In genomic region chr18:63366270-63366990, GRCh38 we compare ENCODE assay signal across 9 cellular contexts. TPM values are rescaled to one million over a fixed set of nuclear protein-coding genes. Genes with fewer than 3 reads are reported as not detected.
DNase-seq lines count a peak whose midpoint lies in the region; ATAC-seq, FAIRE-seq and TF ChIP-seq lines count a peak whose summit lies in the region.
"Had no signal": no experiment of that assay in that cellular context is flagged by ENCODE, and none has a peak within 500 bp of the region (broad histone marks: within the 10 kb centered on the region; RNA-seq: fewer than 3 reads in every experiment).

No MANE protein-coding gene starts in this region.

- peak overlapping the region; percentile 66 to 94 for H3K4me2 ChIP-seq in H1 (ENCODE audit: insufficient read depth in 1 of 2, low read depth in 2 of 2, low read length in 2 of 2)

- peak in 1 of 2 experiments; percentile 47; a peak in 1 of 3 replicates for TF ChIP-seq POLR2A in H1 (IDR thresholded peaks at IDR 0.05; ENCODE audit: control extremely low read depth in 1 of 2, low read depth in 2 of 2, low read length in 2 of 2)

- H3K9ac ChIP-seq in H1 (replicated peaks in 1 of 4; ENCODE audit: extremely low read depth in 1 of 4, low read depth in 3 of 4, low read length in 3 of 4), result peak overlapping the region; percentile 61 to 94 (median 70)

- H3K9me3 ChIP-seq in H1 (ENCODE audit: insufficient read depth in 2 of 2, low read depth in 1 of 2, low read length in 1 of 2), result peaks cover 5 to 8% of the 10 kb centered on the region in 2 experiments

- H3K36me3 Mint-ChIP-seq in mesothelial cell of epicardium, result peaks cover 15% of the 10 kb centered on the region

- peaks cover 9% of the 10 kb centered on the region for H3K9me3 Mint-ChIP-seq in mesothelial cell of epicardium

- peak overlapping the region; percentile 50; the same call in 1 of the 2 replicates for H2AFZ ChIP-seq in H1 (ENCODE audit: low read length)

- no peak overlapping the region for H4K5ac ChIP-seq in H1 (ENCODE audit: insufficient read length, low read depth, low read length)

- DNase-seq in NCI-H2081 (lab: John Stamatoyannopoulos, UW) (peak; percentile 23 to 42), NCI-H2081 treated with DMSO at 0.1 percent for 48 hours (lab: John Stamatoyannopoulos, UW) (no peak), NCI-H2171 treated with DMSO at 0.1 percent for 48 hours (lab: John Stamatoyannopoulos, UW) (peak; percentile 49), H1 (ENCODE audit: low read depth in 1 of 2, low spot score in 2 of 2) (peak; percentile 34 to 58), mesothelial cell of epicardium (ENCODE audit: low spot score in 2 of 2, unreplicated experiment in 2 of 2) (peak; percentile 23 to 55)
- peak; percentile 82 for DNase-seq in activated CD8-positive, alpha-beta memory T cell treated with anti-CD3 and anti-CD28 coated beads for 24 hours
- DNase-seq in stimulated activated CD8-positive, alpha-beta memory T cell treated with anti-CD3 and anti-CD28 coated beads, Interleukin-15, amount 100 ng/mL, for 48 hours (ENCODE audit: low read depth in 2 of 2), result peak; percentile 63 to 66

- H3K4me1 ChIP-seq in H1 (replicated peaks in 1 of 4; ENCODE audit: control insufficient read depth in 3 of 4, insufficient read depth in 4 of 4, low read length in 3 of 4), result peaks cover 0 to 2% (median 0%) of the 10 kb centered on the region in 4 experiments; a peak in 2 of 7 replicates

- H3K56ac ChIP-seq in H1 (replicated peaks; ENCODE audit: insufficient read length, low read depth, low read length), result no peak overlapping the region

- no peak for TF ChIP-seq RAD21 in H1 (IDR thresholded peaks at IDR 0.05 in 1 of 2, conservative IDR thresholded peaks at IDR 0.05 in 1 of 2; ENCODE audit: low read depth in 2 of 2, low read length in 2 of 2)

- no peak overlapping the region; the same call in 1 of the 2 replicates for H2BK5ac ChIP-seq in H1 (ENCODE audit: low read depth, low read length)

- H4K8ac ChIP-seq in H1 (ENCODE audit: extremely low read depth, insufficient read depth, low read length), result peak overlapping the region; percentile 31; the same call in 1 of the 2 replicates

- H3K27ac ChIP-seq in H1 (ENCODE audit: low read depth, low read length), result peak overlapping the region; percentile 57; the same call in 1 of the 2 replicates

- H2BK120ac ChIP-seq in H1 (replicated peaks; ENCODE audit: low read depth, low read length), result no peak overlapping the region

- 2% methylated on average over 37 of the region's 60 CpGs; no CpG with 5 or more reads in 1 of the 2 experiments for whole genome bisulfite sequencing in H1 (ENCODE audit: extremely low coverage in 1 of 2, insufficient coverage in 1 of 2, insufficient read length in 1 of 2, insufficient replicate concordance in 2 of 2, low coverage in 1 of 2, low lambda C conversion rate in 2 of 2, missing lambda C conversion rate in 1 of 2), 2 experiments

- peaks cover 0 to 11% (median 5%) of the 10 kb centered on the region in 4 experiments; a peak in 5 of 8 replicates for H3K36me3 ChIP-seq in H1 (ENCODE audit: control insufficient read depth in 2 of 4, insufficient read depth in 4 of 4, low read length in 3 of 4)

- no peak overlapping the region for H2BK15ac ChIP-seq in H1 (ENCODE audit: low read length)

- TF ChIP-seq EP300 in H1 (IDR thresholded peaks at IDR 0.05; ENCODE audit: borderline replicate concordance in 1 of 2, low read depth in 2 of 2, low read length in 2 of 2), result no peak

- no peak overlapping the region for H4K91ac ChIP-seq in H1 (replicated peaks; ENCODE audit: insufficient read length, low read length)

- H2AK5ac ChIP-seq in H1 (ENCODE audit: low read depth, low read length), result no peak overlapping the region

- H3K23ac ChIP-seq in H1 (ENCODE audit: insufficient read length), result no peak overlapping the region

- no peak overlapping the region for H3K18ac ChIP-seq in H1 (ENCODE audit: extremely low read depth, low read length)

- no peak overlapping the region for H3K14ac ChIP-seq in H1 (ENCODE audit: insufficient read length)

- no peak overlapping the region for H3K4ac ChIP-seq in H1 (replicated peaks; ENCODE audit: insufficient read length, low read depth, low read length)

- no peaks in the 10 kb centered on the region for H3K27me3 Mint-ChIP-seq in mesothelial cell of epicardium (ENCODE audit: low read depth)

- POLR2A ChIA-PET in H1 (lab: Charles Lee; ENCODE audit: partially characterized antibody), result interaction anchor here (0.6 to 3.4 kb wide), 11 partner anchors 9 to 827 kb away, joined by 3 to 21 read pairs (median 3); partner anchors contain the start of gene VPS4B

- peak overlapping the region; percentile 83 to 93 (median 86) for H3K4me3 ChIP-seq in H1 (ENCODE audit: extremely low read depth in 1 of 4, insufficient read depth in 2 of 4, low read depth in 3 of 4, low read length in 4 of 4)

- H2BK20ac ChIP-seq in H1 (ENCODE audit: low read length), result no peak overlapping the region

- H3K4me3 Mint-ChIP-seq in mesothelial cell of epicardium, result peak overlapping the region; percentile 93

- peaks cover 23% of the 10 kb centered on the region for H3K4me1 Mint-ChIP-seq in mesothelial cell of epicardium

- peaks cover 4% of the 10 kb centered on the region for H3K23me2 ChIP-seq in H1 (ENCODE audit: low read depth, low read length)

- no peaks in the 10 kb centered on the region for H3K79me1 ChIP-seq in H1 (ENCODE audit: low read depth, low read length)

- FAIRE-seq in H1 (lab: Jason Lieb, UNC), result no peak
- FAIRE-seq: G401.6 had no signal

- H3K27ac Mint-ChIP-seq in mesothelial cell of epicardium, result peak overlapping the region; percentile 93

- peaks cover 0 to 28% of the 10 kb centered on the region in 2 experiments; a peak in 3 of 4 replicates for H3K79me2 ChIP-seq in H1 (ENCODE audit: control insufficient read depth in 1 of 2, insufficient read depth in 2 of 2, low read length in 2 of 2)

- H2BK12ac ChIP-seq in H1 (ENCODE audit: low read depth, low read length), result no peak overlapping the region

- no peak for TF ChIP-seq CTCF in H1 (IDR thresholded peaks at IDR 0.05; ENCODE audit: control extremely low read depth in 1 of 3, insufficient read depth in 1 of 3, low read depth in 1 of 3, low read length in 3 of 3)
- TF ChIP-seq CTCF in mesothelial cell of epicardium (IDR thresholded peaks at IDR 0.05; ENCODE audit: unreplicated experiment), result no peak

- CTCF ChIA-PET in H1 (lab: Charles Lee; ENCODE audit: partially characterized antibody), result interaction anchor here (0.8 to 1.8 kb wide), 6 partner anchors 12 to 144 kb away, joined by 3 to 7 read pairs (median 5); no protein-coding TSS in a partner anchor

- no peaks in the 10 kb centered on the region for H3K27me3 ChIP-seq in H1 (replicated peaks in 1 of 4; ENCODE audit: control insufficient read depth in 3 of 4, extremely low read depth in 1 of 4, insufficient read depth in 3 of 4, low read length in 3 of 4)

- peaks cover 0 to 5% of the 10 kb centered on the region in 2 experiments for H4K20me1 ChIP-seq in H1 (replicated peaks in 1 of 2; ENCODE audit: control insufficient read depth in 1 of 2, insufficient read depth in 2 of 2, low read length in 2 of 2)

- ATAC-seq in HG02840 (IDR thresholded peaks at IDR 0.05; ENCODE audit: low FRiP score, unreplicated experiment), result peak; percentile 37

TF ChIP-seq in H1, 55 proteins besides CTCF, POLR2A, EP300 and RAD21 (continues in another document):
- TF ChIP-seq ASH2L (IDR thresholded peaks at IDR 0.05; ENCODE audit: low read length), result peak; percentile 81
- no peak for TF ChIP-seq KDM5A (IDR thresholded peaks at IDR 0.05; ENCODE audit: low read length)
- no peak for TF ChIP-seq KDM1A (IDR thresholded peaks at IDR 0.05; ENCODE audit: borderline replicate concordance, low read length)
- TF ChIP-seq EZH2 (IDR thresholded peaks at IDR 0.05; ENCODE audit: low read depth, low read length, severe bottlenecking), result peak; percentile 38
- peak; percentile 23 for TF ChIP-seq KDM4A (IDR thresholded peaks at IDR 0.05; ENCODE audit: low read depth, low read length, severe bottlenecking)
- peak; percentile 88 for TF ChIP-seq JUND (IDR thresholded peaks at IDR 0.05; ENCODE audit: low read length)
- peak; percentile 3 for TF ChIP-seq TAF7 (optimal IDR thresholded peaks at IDR 0.05; ENCODE audit: borderline replicate concordance, low read depth, low read length)
- TF ChIP-seq RNF2 (IDR thresholded peaks at IDR 0.05; ENCODE audit: borderline replicate concordance, low read depth, low read length, missing control alignments, poor library complexity, severe bottlenecking), result no peak

RNA-seq across cellular contexts. Expression of gene KDSR, which starts 0.6 kb away (rescaled TPM):
- total RNA-seq in H1 (2021; fragmentation: NEBNext Ultra II Directional; extraction: Animal tissue kit (Norgen Biotek cat#: 25700)), result 43.5 and 50.5 TPM in 2 replicates
- 10.7 and 12.4 TPM in 2 replicates for polyA plus RNA-seq in H1 (2011; rRNA removed)
- 18.5 TPM for polyA plus RNA-seq in H1 (2011; cell fraction: cytosol; rRNA removed)
- 25.8 TPM for polyA plus RNA-seq in H1 (2011; cell fraction: nucleus; rRNA removed)
- 24.3 to 28.3 TPM (median 25.5 TPM) in 4 replicates for polyA plus RNA-seq in H1 (2012, experiment 1 of 2)
- 13.3 TPM for polyA plus RNA-seq in H1 (2012, experiment 2 of 2)
- 25.2 TPM for polyA plus RNA-seq in H1 (2013, experiment 1 of 2)
- polyA plus RNA-seq in H1 (2013, experiment 2 of 2), result 30.3 TPM
- polyA minus RNA-seq in H1 (2011; rRNA and poly(A)+ RNA removed), result 25.7 and 31.5 TPM in 2 replicates
- 24.7 TPM for polyA minus RNA-seq in H1 (2011; cell fraction: cytosol; rRNA and poly(A)+ RNA removed)
- 38.8 TPM for polyA minus RNA-seq in H1 (2011; cell fraction: nucleus; rRNA and poly(A)+ RNA removed)
- total RNA-seq in mesothelial cell of epicardium, result 47.0 to 52.8 TPM (median 52.3 TPM) in 3 replicates

RNA-seq across cellular contexts. Expression of gene BCL2, which starts 46.9 kb away (rescaled TPM):
- 4.3 and 4.5 TPM in 2 replicates for total RNA-seq in H1 (2021; fragmentation: NEBNext Ultra II Directional; extraction: Animal tissue kit (Norgen Biotek cat#: 25700))
- 0.59 and 0.75 TPM in 2 replicates for polyA plus RNA-seq in H1 (2011; rRNA removed)
- 0.81 TPM for polyA plus RNA-seq in H1 (2011; cell fraction: cytosol; rRNA removed)
- 1.2 TPM for polyA plus RNA-seq in H1 (2011; cell fraction: nucleus; rRNA removed)
- 1.1 to 2.8 TPM (median 1.3 TPM) in 4 replicates for polyA plus RNA-seq in H1 (2012, experiment 1 of 2)
- 0.35 TPM for polyA plus RNA-seq in H1 (2012, experiment 2 of 2)
- polyA plus RNA-seq in H1 (2013, experiment 1 of 2), result 1.1 TPM
- polyA plus RNA-seq in H1 (2013, experiment 2 of 2), result 1.0 TPM
- 2.0 and 2.7 TPM in 2 replicates for polyA minus RNA-seq in H1 (2011; rRNA and poly(A)+ RNA removed)
- polyA minus RNA-seq in H1 (2011; cell fraction: cytosol; rRNA and poly(A)+ RNA removed), result 1.5 TPM
- polyA minus RNA-seq in H1 (2011; cell fraction: nucleus; rRNA and poly(A)+ RNA removed), result 5.0 TPM
- 8.4 to 9.3 TPM (median 8.5 TPM) in 3 replicates for total RNA-seq in mesothelial cell of epicardium

RNA-seq across cellular contexts. Expression of gene VPS4B, which starts 55.8 kb away (rescaled TPM):
- 42.7 and 45.3 TPM in 2 replicates for total RNA-seq in H1 (2021; fragmentation: NEBNext Ultra II Directional; extraction: Animal tissue kit (Norgen Biotek cat#: 25700))
- 6.1 and 7.2 TPM in 2 replicates for polyA plus RNA-seq in H1 (2011; rRNA removed)
- 13.1 TPM for polyA plus RNA-seq in H1 (2011; cell fraction: cytosol; rRNA removed)
- 7.1 TPM for polyA plus RNA-seq in H1 (2011; cell fraction: nucleus; rRNA removed)
- polyA plus RNA-seq in H1 (2012, experiment 1 of 2), result 16.0 to 22.9 TPM (median 21.4 TPM) in 4 replicates
- polyA plus RNA-seq in H1 (2012, experiment 2 of 2), result 2.4 TPM
- 35.9 TPM for polyA plus RNA-seq in H1 (2013, experiment 1 of 2)
- 38.3 TPM for polyA plus RNA-seq in H1 (2013, experiment 2 of 2)
- 18.8 and 23.5 TPM in 2 replicates for polyA minus RNA-seq in H1 (2011; rRNA and poly(A)+ RNA removed)
- 24.4 TPM for polyA minus RNA-seq in H1 (2011; cell fraction: cytosol; rRNA and poly(A)+ RNA removed)
- polyA minus RNA-seq in H1 (2011; cell fraction: nucleus; rRNA and poly(A)+ RNA removed), result 28.9 TPM
- total RNA-seq in mesothelial cell of epicardium, result 41.4 to 43.8 TPM (median 43.3 TPM) in 3 replicates
